ENCODE assay signal across 11 cellular contexts in genomic region chr4:93740890-93741289, GRCh38.
"Had no signal": no experiment of that assay in that cellular context is flagged by ENCODE, and none has a peak within 500 bp of the region (broad histone marks: within the 10 kb centered on the region; RNA-seq: fewer than 3 reads in every experiment).

No MANE protein-coding gene starts in this region.

- H3K9me3 ChIP-seq: HAP-1 had no signal

- DNase-seq: GM23248, GOT3, H7, H9, HCEC 1CT, HFFc6 had no signal

- H3K4me2 ChIP-seq: GM23338 had no signal

- H3K27ac ChIP-seq: GM23248 had no signal

- H2AFZ ChIP-seq: GM23248, GM23338 had no signal

- H3K4me1 ChIP-seq: HAP-1 had no signal

- H3K4me3 ChIP-seq: GM23248, GM23338, HAP-1 had no signal

- FAIRE-seq: H1, H54 had no signal

- H3K9ac ChIP-seq: GM23248 had no signal

- H3K36me3 ChIP-seq: HAP-1 had no signal

- ATAC-seq: GM23338, HCT116 had no signal
